ENCODE assay signal across 20 cellular contexts in the genomic region with DNA sequence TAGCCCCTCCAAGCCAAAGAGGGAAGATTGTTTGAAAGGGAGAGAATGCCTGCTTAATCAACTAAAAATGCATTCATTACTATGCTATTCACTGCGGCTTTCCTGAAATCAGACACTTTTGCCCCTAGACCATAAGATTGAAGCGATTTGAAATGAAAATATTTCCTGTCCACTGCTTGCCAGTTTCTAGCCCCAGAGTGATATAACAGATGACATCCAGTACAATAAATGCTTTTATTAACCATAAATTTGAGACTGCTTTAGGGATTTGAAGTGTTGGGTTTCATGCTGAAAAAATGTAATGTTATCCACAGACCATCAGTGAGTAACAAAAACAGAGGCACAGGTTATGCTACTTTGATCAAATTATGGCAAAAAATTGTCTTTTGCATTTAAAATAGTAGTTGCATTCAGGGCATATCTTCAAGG. TPM values are rescaled to one million over a fixed set of nuclear protein-coding genes. Genes with fewer than 3 reads are reported as not detected.
DNase-seq lines count a peak whose midpoint lies in the region; ATAC-seq and TF ChIP-seq lines count a peak whose summit lies in the region.
"Had no signal": no experiment of that assay in that cellular context is flagged by ENCODE, and none has a peak within 500 bp of the region (broad histone marks: within the 10 kb centered on the region; RNA-seq: fewer than 3 reads in every experiment).

No MANE protein-coding gene starts in this region.

- H3K9me3 Mint-ChIP-seq in CD8-positive, alpha-beta memory T cell = peaks cover 0 to 2% (median 0%) of the 10 kb centered on the region in 5 donors
- H3K9me3 Mint-ChIP-seq: activated T-helper 2 cell treated with anti-CD3 and anti-CD28 coated beads, Interferon-gamma antibody, Interleukin-2, Interleukin-4, amounts not matched to agents 10 μg/mL and 5 μg/mL and 100 μg/mL, durations not matched to agents 14 hours and 24 hours and 36 hours had no signal

- peak; percentile 1 for DNase-seq in NCI-H2171 treated with DMSO at 0.1 percent for 48 hours (lab: John Stamatoyannopoulos, UW)
- DNase-seq in NCI-H2171 (lab: John Stamatoyannopoulos, UW) = no peak
- peak; percentile 40 for DNase-seq in brain microvascular endothelial cell
- peak; percentile 50 to 61 for DNase-seq in lung microvascular endothelial cell (ENCODE audit: low read depth in 2 of 2)
- DNase-seq in HCEC 1CT = no peak
- no peak for DNase-seq in CD8-positive, alpha-beta memory T cell
- DNase-seq: amygdala; CD4-positive, alpha-beta memory T cell; dorsolateral prefrontal cortex; GF-D8; Karpas-422; NCI-H1436 treated with DMSO at 0.1 percent for 48 hours; NCI-H524; pancreas; stimulated activated CD4-positive, alpha-beta T cell treated with anti-CD3 and anti-CD28 coated beads, Interleukin-15, amount 100 ng/mL, for 24 hours had no signal

- TF ChIP-seq CTCF in brain microvascular endothelial cell (IDR thresholded peaks at IDR 0.05; ENCODE audit: low read depth, low read length, missing control alignments) = no peak

- ATAC-seq in HG03196 (IDR thresholded peaks at IDR 0.05; ENCODE audit: unreplicated experiment) = no peak
- ATAC-seq: pancreas had no signal

- no peak overlapping the region for H3K27ac Mint-ChIP-seq in CD8-positive, alpha-beta memory T cell
- H3K27ac Mint-ChIP-seq: activated T-helper 2 cell treated with anti-CD3 and anti-CD28 coated beads, Interferon-gamma antibody, Interleukin-2, Interleukin-4, amounts not matched to agents 10 μg/mL and 5 μg/mL and 100 μg/mL, durations not matched to agents 14 hours and 24 hours and 36 hours; CD4-positive, alpha-beta memory T cell had no signal

- H3K36me3 Mint-ChIP-seq in CD8-positive, alpha-beta memory T cell = no peaks in the 10 kb centered on the region
- H3K36me3 Mint-ChIP-seq: CD4-positive, alpha-beta memory T cell had no signal

- peaks cover 10 to 64% of the 10 kb centered on the region in 2 donors for H3K27me3 Mint-ChIP-seq in CD8-positive, alpha-beta memory T cell

- peak overlapping the region; percentile 17 for H3K4me2 ChIP-seq in skeletal muscle satellite cell (ENCODE audit: low read length)

- H3K4me1 ChIP-seq in skeletal muscle satellite cell (ENCODE audit: control insufficient read depth, insufficient read depth, low read length) = peaks cover 11% of the 10 kb centered on the region
- no peaks in the 10 kb centered on the region for H3K4me1 ChIP-seq in CD8-positive, alpha-beta memory T cell (ENCODE audit: insufficient read depth, low read length)
- H3K4me1 ChIP-seq: pancreas had no signal

- no peak overlapping the region for H3K4me3 ChIP-seq in brain microvascular endothelial cell (ENCODE audit: low read depth, low read length)
- H3K4me3 ChIP-seq in skeletal muscle satellite cell (ENCODE audit: low read length) = no peak overlapping the region
- no peak overlapping the region for H3K4me3 ChIP-seq in CD8-positive, alpha-beta memory T cell (ENCODE audit: low read length)
- H3K4me3 ChIP-seq: lung, pancreas had no signal

- H3K9ac ChIP-seq in skeletal muscle satellite cell (ENCODE audit: low read depth, low read length) = no peak overlapping the region

- H3K27ac ChIP-seq in brain microvascular endothelial cell = no peak overlapping the region
- no peak overlapping the region for H3K27ac ChIP-seq in CD8-positive, alpha-beta memory T cell (ENCODE audit: low read depth, low read length)
- H3K27ac ChIP-seq: 22Rv1, pancreas had no signal

- POLR2A ChIA-PET in CD8-positive, alpha-beta memory T cell (lab: Charles Lee) = no interaction called here

- H3K4me3 Mint-ChIP-seq in CD8-positive, alpha-beta memory T cell = no peak overlapping the region
- H3K4me3 Mint-ChIP-seq: CD4-positive, alpha-beta memory T cell had no signal

- no peaks in the 10 kb centered on the region for H3K9me3 ChIP-seq in skeletal muscle satellite cell (replicated peaks; ENCODE audit: low read length)
- H3K9me3 ChIP-seq in CD8-positive, alpha-beta memory T cell (ENCODE audit: low read length) = no peaks in the 10 kb centered on the region
- H3K9me3 ChIP-seq: pancreas had no signal

- H3K27me3 ChIP-seq in brain microvascular endothelial cell (replicated peaks) (no peaks in the 10 kb centered on the region), skeletal muscle satellite cell (ENCODE audit: control insufficient read depth, insufficient read depth, low read length) (peaks cover 7% of the 10 kb centered on the region)
- no peaks in the 10 kb centered on the region for H3K27me3 ChIP-seq in CD8-positive, alpha-beta memory T cell (ENCODE audit: insufficient read depth, low read length, poor library complexity, severe bottlenecking)
- H3K27me3 ChIP-seq: dorsolateral prefrontal cortex, pancreas had no signal

- in situ Hi-C loops in brain microvascular endothelial cell (cut with HindIII; ENCODE audit: low pct_ligation_motif_present, low sequenced_read_pairs) = no loop called here

- H3K4me1 Mint-ChIP-seq in CD8-positive, alpha-beta memory T cell = no peaks in the 10 kb centered on the region
- H3K4me1 Mint-ChIP-seq: CD4-positive, alpha-beta memory T cell had no signal

- CTCF ChIA-PET in CD8-positive, alpha-beta memory T cell (lab: Charles Lee) = no interaction called here

- no peaks in the 10 kb centered on the region for H3K36me3 ChIP-seq in brain microvascular endothelial cell (replicated peaks)
- no peaks in the 10 kb centered on the region for H3K36me3 ChIP-seq in skeletal muscle satellite cell (ENCODE audit: insufficient read depth, low read length)
- no peaks in the 10 kb centered on the region for H3K36me3 ChIP-seq in CD8-positive, alpha-beta memory T cell (ENCODE audit: insufficient read depth, low read length)
- H3K36me3 ChIP-seq: pancreas had no signal

RNA-seq across cellular contexts. Expression of a gene that starts 14.1 kb away (rescaled TPM):
- 0.20 and 0.65 TPM in 2 replicates for total RNA-seq in lung microvascular endothelial cell
- 1.1 and 1.5 TPM in 2 replicates for total RNA-seq in skeletal muscle satellite cell (2012; rRNA removed)
- under 1 TPM; 0.04 TPM for total RNA-seq in CD8-positive, alpha-beta memory T cell
- polyA plus RNA-seq in CD8-positive, alpha-beta memory T cell = not detected
- total RNA-seq: CD4-positive, alpha-beta memory T cell had no signal
- polyA plus RNA-seq: CD4-positive, alpha-beta memory T cell had no signal

RNA-seq across cellular contexts. Expression of a gene that starts 48.7 kb away (rescaled TPM):
- total RNA-seq in lung microvascular endothelial cell = under 0.01 and 0.22 TPM in 2 replicates
- 1.0 and 1.3 TPM in 2 replicates for total RNA-seq in skeletal muscle satellite cell (2012; rRNA removed)
- under 1 TPM in 1 of 2 experiments, not detected in 1; 0.44 TPM for total RNA-seq in CD8-positive, alpha-beta memory T cell
- polyA plus RNA-seq in CD8-positive, alpha-beta memory T cell = not detected
- total RNA-seq: CD4-positive, alpha-beta memory T cell had no signal
- polyA plus RNA-seq: CD4-positive, alpha-beta memory T cell had no signal

Comparison
In these comparisons a context has a peak if more than half of its experiments do, and no peak if none do; other contexts are left out.
1. DNase-seq: peak in NCI-H2171 treated with DMSO at 0.1 percent for 48 hours (single experiment), brain microvascular endothelial cell (single experiment) and lung microvascular endothelial cell (2 of 2); none in NCI-H2171 (single experiment), HCEC 1CT (single experiment) and CD8-positive, alpha-beta memory T cell (0 of 5).